ENCODE assay signal across 17 cellular contexts in genomic region chr3:139481116-139481515, GRCh38. TPM values are rescaled to one million over a fixed set of nuclear protein-coding genes. Genes with fewer than 3 reads are reported as not detected.
DNase-seq lines count a peak whose midpoint lies in the region; ATAC-seq and TF ChIP-seq lines count a peak whose summit lies in the region.
"Had no signal": no experiment of that assay in that cellular context is flagged by ENCODE, and none has a peak within 500 bp of the region (broad histone marks: within the 10 kb centered on the region; RNA-seq: fewer than 3 reads in every experiment).

No MANE protein-coding gene starts in this region.

- H3K4me3 Mint-ChIP-seq in chondrocyte (ENCODE audit: unreplicated experiment) (no peak overlapping the region), T-helper 17 cell (no peak overlapping the region)
- H3K4me3 Mint-ChIP-seq: B cell had no signal

- no peak overlapping the region for H3K4me3 ChIP-seq in AG10803 (ENCODE audit: low read length)
- H3K4me3 ChIP-seq: GM23248, SJSA1 had no signal

- peak; percentile 11 for DNase-seq in AG10803 (ENCODE audit: low read depth)
- DNase-seq in M059J (ENCODE audit: low read depth), result peak; percentile 10
- DNase-seq in chondrocyte (ENCODE audit: low spot score), result no peak
- DNase-seq in left kidney (ENCODE audit: low read depth, low spot score), result peak; percentile 20
- DNase-seq in RPMI8226, result no peak
- DNase-seq in T-helper 17 cell, result no peak
- no peak for DNase-seq in globus pallidus (ENCODE audit: low spot score)
- no peak for DNase-seq in NCI-H345 (lab: John Stamatoyannopoulos, UW)
- DNase-seq: 8988T, DMS79 treated with DMSO at 0.1 percent for 48 hours, GM23248, KBM-7, NCI-H1417 treated with DMSO at 0.1 percent for 48 hours, NCI-H1930, NCI-H446 had no signal

- TF ChIP-seq CTCF in AG10803 (conservative IDR thresholded peaks at IDR 0.05; ENCODE audit: low read length) (no peak), chondrocyte (IDR thresholded peaks at IDR 0.05) (no peak)

- peaks cover 11% of the 10 kb centered on the region for H3K9me3 Mint-ChIP-seq in chondrocyte (ENCODE audit: low read depth)

- no peak for ATAC-seq in T-helper 17 cell

- H3K27ac Mint-ChIP-seq in chondrocyte (ENCODE audit: unreplicated experiment), result peak overlapping the region; percentile 50
- no peak overlapping the region for H3K27ac Mint-ChIP-seq in T-helper 17 cell
- H3K27ac Mint-ChIP-seq: B cell had no signal

- H3K4me1 Mint-ChIP-seq in chondrocyte (ENCODE audit: low read depth), result peaks cover 9% of the 10 kb centered on the region
- no peaks in the 10 kb centered on the region for H3K4me1 Mint-ChIP-seq in T-helper 17 cell
- H3K4me1 Mint-ChIP-seq: B cell had no signal

- H3K36me3 Mint-ChIP-seq in chondrocyte (ENCODE audit: low read depth), result no peaks in the 10 kb centered on the region
- no peaks in the 10 kb centered on the region for H3K36me3 Mint-ChIP-seq in T-helper 17 cell (ENCODE audit: low read depth)

- H3K27me3 Mint-ChIP-seq in chondrocyte (ENCODE audit: low read depth), result no peaks in the 10 kb centered on the region
- no peaks in the 10 kb centered on the region for H3K27me3 Mint-ChIP-seq in T-helper 17 cell
- H3K27me3 Mint-ChIP-seq: B cell had no signal

- H3K9me3 ChIP-seq in T-helper 17 cell (ENCODE audit: control insufficient read depth, low read length, poor library complexity, severe bottlenecking), result no peaks in the 10 kb centered on the region
- H3K9me3 ChIP-seq: SJSA1 had no signal

RNA-seq across cellular contexts. Expression of gene RBP2, which starts 4.8 kb away (rescaled TPM):
- not detected in 2 replicates for total RNA-seq in M059J (2014; rRNA removed; shearing (Covaris generic))
- total RNA-seq in chondrocyte (not detected in 3 replicates), T-helper 17 cell (not detected)
- total RNA-seq: B cell, GM23248, SJSA1 had no signal

RNA-seq across cellular contexts. Expression of gene RBP1, which starts 58.4 kb away (rescaled TPM):
- 24.4 and 28.6 TPM in 2 replicates for total RNA-seq in M059J (2014; rRNA removed; shearing (Covaris generic))
- 13.2 to 24.6 TPM (median 19.8 TPM) in 3 replicates for total RNA-seq in chondrocyte
- not detected for total RNA-seq in T-helper 17 cell
- total RNA-seq: B cell, GM23248 had no signal

Comparison
In these comparisons a context has a peak if more than half of its experiments do, and no peak if none do; other contexts are left out.
1. DNase-seq: peak in AG10803 (single experiment), M059J (single experiment) and left kidney (single experiment); none in chondrocyte (single experiment), RPMI8226 (single experiment), T-helper 17 cell (0 of 3), globus pallidus (single experiment) and NCI-H345 (single experiment).
2. RNA of gene RBP1, which starts 58.4 kb away (total RNA-seq): 13.2 to 24.6 TPM in chondrocyte and 24.4 to 28.6 TPM in M059J; not detected in T-helper 17 cell; every median in the first group is over 10 times any median in the second.